Comparison of ENCODE assay signal across 23 cellular contexts in the genomic region with DNA sequence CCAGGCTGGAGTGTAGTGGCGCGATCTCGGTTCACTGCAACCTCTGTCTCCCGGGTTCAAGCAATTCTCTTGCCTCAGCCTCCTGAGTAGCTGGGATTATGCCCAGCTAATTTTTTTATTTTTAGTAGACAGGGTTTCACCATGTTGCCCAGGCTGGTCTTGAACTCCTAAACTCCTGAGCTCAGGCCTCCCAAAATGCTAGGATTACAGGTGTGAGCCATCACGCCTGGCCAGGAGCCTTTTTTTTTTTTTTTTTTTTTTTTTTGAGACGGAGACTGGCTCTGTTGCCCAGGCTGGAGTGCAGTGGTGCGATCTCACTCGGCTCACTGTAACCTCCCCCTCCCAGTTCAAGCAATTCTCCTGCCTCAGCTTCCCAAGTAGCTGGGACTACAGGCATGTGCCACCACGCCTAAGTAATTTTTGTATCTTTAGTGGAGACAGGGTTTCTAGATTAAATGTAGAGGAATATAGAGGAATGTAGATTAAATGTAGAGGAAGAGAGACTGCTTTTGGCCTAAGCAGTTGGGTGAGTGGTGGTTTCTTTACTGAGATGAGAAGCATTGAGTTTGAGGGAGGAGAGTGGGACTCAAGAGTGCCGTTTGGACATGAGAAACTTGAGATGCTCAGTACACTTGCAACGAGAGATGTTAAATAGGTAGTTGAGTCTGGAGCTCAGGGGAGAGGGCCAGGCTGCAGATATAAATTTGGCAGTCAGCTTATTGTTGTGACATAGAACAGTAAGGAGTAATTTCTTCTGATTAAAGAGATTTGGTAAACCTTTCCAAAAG. TPM values are rescaled to one million over a fixed set of nuclear protein-coding genes. Genes with fewer than 3 reads are reported as not detected.
DNase-seq lines count a peak whose midpoint lies in the region; ATAC-seq and TF ChIP-seq lines count a peak whose summit lies in the region.
"Had no signal": no experiment of that assay in that cellular context is flagged by ENCODE, and none has a peak within 500 bp of the region (broad histone marks: within the 10 kb centered on the region; RNA-seq: fewer than 3 reads in every experiment).

No MANE protein-coding gene starts in this region.

- 57 to 66% methylated on average over 3 to 6 of the region's 11 CpGs for WGBS in gastroesophageal sphincter (ENCODE audit: low coverage in 1 of 2), 2 donors

- H3K27me3 ChIP-seq in right atrium auricular region: no peaks in the 10 kb centered on the region
- no peaks in the 10 kb centered on the region for H3K27me3 ChIP-seq in PC-9 (ENCODE audit: insufficient read depth, low read depth)
- H3K27me3 ChIP-seq in gastroesophageal sphincter: no peaks in the 10 kb centered on the region
- no peaks in the 10 kb centered on the region for H3K27me3 ChIP-seq in uterus
- H3K27me3 ChIP-seq: body of pancreas, heart right ventricle, SJCRH30 had no signal

- H3K4me2 ChIP-seq in PC-9: no peak overlapping the region

- DNase-seq in Right ventricle myocardium inferior (ENCODE audit: missing footprints) (no peak), right atrium auricular region (ENCODE audit: low spot score) (no peak), PC-9 (no peak), uterus (no peak), RPMI8226 (no peak), NCI-H226 (no peak)
- DNase-seq: activated CD4-positive, CD25-positive, alpha-beta regulatory T cell; activated naive CD4-positive, alpha-beta T cell treated with Interleukin-2 at 50 U/mL for 16 hours; body of pancreas; CD8-positive, alpha-beta memory T cell; DMS153; H9; heart right ventricle; Kasumi-1; kidney glomerular epithelial cell; mesendoderm; MV-4-11; NCI-H2171 treated with DMSO at 0.1 percent for 48 hours; NCI-H524 treated with DMSO at 0.1 percent for 48 hours; SJCRH30; stimulated activated naive CD4-positive, alpha-beta T cell treated with Interleukin-2 at 50 U/mL for 16 hours had no signal

- no peak for TF ChIP-seq EP300 in gastroesophageal sphincter (IDR thresholded peaks at IDR 0.05)

- BruUV-seq in PC-9 (replicated peaks; lab: Mats Ljungman, UMichigan): no TSS peak

- peaks cover 99% of the 10 kb centered on the region for H3K79me2 ChIP-seq in PC-9 (ENCODE audit: low read depth)

- H3K27ac ChIP-seq in right atrium auricular region (no peak overlapping the region), PC-9 (0 out of 2 replicates have a peak overlapping the region, but pooled peaks have one; percentile 27), gastroesophageal sphincter (peak overlapping the region in 1 of 4 donors; percentile 6), uterus (peak overlapping the region; percentile 7 to 18)
- H3K27ac ChIP-seq: SJCRH30 had no signal

- no peaks in the 10 kb centered on the region for H3K9me2 ChIP-seq in PC-9 (ENCODE audit: insufficient read depth)

- H3K4me3 ChIP-seq in right atrium auricular region: no peak overlapping the region
- H3K4me3 ChIP-seq in PC-9: no peak overlapping the region
- H3K4me3 ChIP-seq in gastroesophageal sphincter: no peak overlapping the region
- H3K4me3 ChIP-seq in uterus: no peak overlapping the region
- H3K4me3 ChIP-seq: body of pancreas, heart right ventricle, SJCRH30 had no signal

- POLR2A ChIA-PET in PC-9 (lab: Charles Lee; ENCODE audit: unreplicated experiment): interaction anchor here (0.6 to 1.1 kb wide), 2 partner anchors 11 to 17 kb away, joined by 4 to 6 read pairs; no protein-coding TSS in a partner anchor

- no peaks in the 10 kb centered on the region for H3K9me3 ChIP-seq in right atrium auricular region
- H3K9me3 ChIP-seq in PC-9 (ENCODE audit: insufficient read depth, low read depth): no peaks in the 10 kb centered on the region
- H3K9me3 ChIP-seq in gastroesophageal sphincter: no peaks in the 10 kb centered on the region
- no peaks in the 10 kb centered on the region for H3K9me3 ChIP-seq in uterus
- H3K9me3 ChIP-seq: body of pancreas, heart right ventricle, SJCRH30 had no signal

- H3K36me3 ChIP-seq in right atrium auricular region (no peaks in the 10 kb centered on the region), PC-9 (ENCODE audit: low read depth) (0 out of 2 replicates have a peak, but pooled peaks cover 4% of the 10 kb centered on the region), gastroesophageal sphincter (no peaks in the 10 kb centered on the region), uterus (no peaks in the 10 kb centered on the region)
- H3K36me3 ChIP-seq: heart right ventricle had no signal

- peaks cover 9% of the 10 kb centered on the region for H3F3A ChIP-seq in PC-9 (ENCODE audit: insufficient read depth, low read depth)

- no peak for TF ChIP-seq POLR2A in gastroesophageal sphincter (IDR thresholded peaks at IDR 0.05)
- TF ChIP-seq POLR2A in uterus (IDR thresholded peaks at IDR 0.05): no peak

- CTCF ChIA-PET in PC-9 (lab: Charles Lee): interaction anchor here (0.7 kb wide), 1 partner anchor 220 kb away, joined by 16 read pairs; no protein-coding TSS in a partner anchor

- peak; percentile 40 for ATAC-seq in Right ventricle myocardium inferior
- ATAC-seq in gastroesophageal sphincter: peak; percentile 41
- ATAC-seq in HG03135 (IDR thresholded peaks at IDR 0.05; ENCODE audit: unreplicated experiment): no peak
- ATAC-seq: body of pancreas, heart right ventricle had no signal

- intact Hi-C loops in Right ventricle myocardium inferior (cut with DNase I): no loop called here
- intact Hi-C loops in PC-9 (cut with micrococcal nuclease; ENCODE audit: unreplicated experiment): no loop called here
- intact Hi-C loops in uterus (cut with DNase I; ENCODE audit: low total_unique reads): no loop called here

- no peak for TF ChIP-seq CTCF in right atrium auricular region (IDR thresholded peaks at IDR 0.05)
- no peak for TF ChIP-seq CTCF in PC-9 (conservative IDR thresholded peaks at IDR 0.05)
- TF ChIP-seq CTCF in gastroesophageal sphincter (IDR thresholded peaks at IDR 0.05): no peak
- no peak for TF ChIP-seq CTCF in uterus (IDR thresholded peaks at IDR 0.05)

- peaks cover 56% of the 10 kb centered on the region for H4K20me1 ChIP-seq in PC-9 (ENCODE audit: insufficient read depth)

- no peak overlapping the region for H2AFZ ChIP-seq in PC-9

- peaks cover 0 to 55% of the 10 kb centered on the region in 2 donors for H3K4me1 ChIP-seq in right atrium auricular region
- H3K4me1 ChIP-seq in PC-9 (replicated peaks; ENCODE audit: insufficient read depth): peaks cover 23% of the 10 kb centered on the region
- H3K4me1 ChIP-seq in gastroesophageal sphincter: peaks cover 3 to 92% (median 13%) of the 10 kb centered on the region in 3 donors
- no peaks in the 10 kb centered on the region for H3K4me1 ChIP-seq in uterus

RNA-seq across cellular contexts. Expression of a gene that starts 16.7 kb away (rescaled TPM):
- total RNA-seq in Right ventricle myocardium inferior (72.4 TPM), right atrium auricular region (10 to 100 TPM; 20.2 to 21.8 TPM), PC-9 (2021) (73.0 and 80.6 TPM in 2 replicates), gastroesophageal sphincter (10 to 100 TPM; 30.4 to 43.1 (median 35.9) TPM), uterus (10 to 100 TPM; 24.1 to 81.0 (median 48.4) TPM)

Comparison
In these comparisons a context has a peak if more than half of its experiments do, and no peak if none do; other contexts are left out.
1. H3K27ac ChIP-seq: peak in PC-9 (single experiment) and uterus (2 of 2); none in right atrium auricular region (0 of 2).